Comparison of ENCODE assay signal across 35 cellular contexts in the genomic region with DNA sequence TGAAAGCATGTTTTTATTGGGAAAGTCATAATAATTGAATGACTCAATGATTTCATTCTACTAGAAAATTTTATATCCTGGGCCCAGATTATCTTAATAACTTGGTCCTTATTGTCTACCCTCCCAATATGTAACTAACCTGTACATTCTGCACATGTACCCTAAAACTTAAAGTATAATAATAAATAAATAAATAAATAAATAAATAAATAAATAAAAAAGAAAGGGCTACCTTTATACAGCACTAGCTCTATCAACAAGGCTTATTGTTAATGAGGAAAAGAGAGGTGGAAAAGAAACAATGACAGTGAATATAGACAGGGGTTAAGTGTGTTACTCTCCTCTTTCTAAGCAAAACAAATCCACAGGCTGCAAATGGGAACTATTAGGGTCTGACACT.
"Had no signal": no experiment of that assay in that cellular context is flagged by ENCODE, and none has a peak within 500 bp of the region (broad histone marks: within the 10 kb centered on the region; RNA-seq: fewer than 3 reads in every experiment).

No MANE protein-coding gene starts in this region.

- DNase-seq: Karpas-422, Kasumi-1, MG63, MM.1S, MV-4-11, NCI-H1048, NCI-H1092, NCI-H1092 treated with DMSO at 0.1 percent for 48 hours, NCI-H1105, NCI-H1105 treated with DMSO at 0.1 percent for 48 hours, NCI-H1417, NCI-H1417 treated with DMSO at 0.1 percent for 48 hours, NCI-H1436, NCI-H1436 treated with DMSO at 0.1 percent for 48 hours, NCI-H146, NCI-H1694, NCI-H1694 treated with DMSO at 0.1 percent for 48 hours, NCI-H187, NCI-H187 treated with DMSO at 0.1 percent for 48 hours, NCI-H1930, NCI-H2029, NCI-H2029 treated with DMSO at 0.1 percent for 48 hours, NCI-H2081, NCI-H2081 treated with DMSO at 0.1 percent for 48 hours, NCI-H2107, NCI-H2171, NCI-H2171 treated with DMSO at 0.1 percent for 48 hours, NCI-H2227 treated with DMSO at 0.1 percent for 48 hours, NCI-H226, NCI-H345, NCI-H446, NCI-H446 treated with DMSO at 0.1 percent for 48 hours, NCI-H510A, NCI-H510A treated with DMSO at 0.1 percent for 48 hours, NCI-H524 had no signal

- H3K9me3 ChIP-seq: MG63 had no signal

- H3K36me3 ChIP-seq: MG63 had no signal

- H3K4me3 ChIP-seq: MG63 had no signal
